In genomic region chr6:32973144-32973854, GRCh38 we compare ENCODE assay signal across 8 cellular contexts. TPM values are rescaled to one million over a fixed set of nuclear protein-coding genes. Genes with fewer than 3 reads are reported as not detected.
A peak's percentile ranks its signal among the peaks of the same experiment; 100 is the strongest.
DNase-seq lines count a peak whose midpoint lies in the region; ATAC-seq and TF ChIP-seq lines count a peak whose summit lies in the region.

No MANE protein-coding gene starts in this region.

- H3K27ac ChIP-seq in 22Rv1 (peak overlapping the region; percentile 100), GM23248 (peak overlapping the region; percentile 67), SU-DHL-6 (ENCODE audit: low read depth, low read length) (peak overlapping the region; percentile 97)

- no peak for ATAC-seq in stimulated activated naive B cell treated with anti-CD40 and anti-IgM and Interleukin-4, amounts not matched to agents 10 μg/mL and 1 μg/mL and 100 μg/mL, for 72 hours (replicated peaks)
- no peak for ATAC-seq in GM18517 (IDR thresholded peaks at IDR 0.05; ENCODE audit: unreplicated experiment)

- WGBS in GM23248 (ENCODE audit: low coverage in 1 of 2, low lambda C conversion rate in 2 of 2, missing lambda C conversion rate in 2 of 2), 2 experiments = 0 to 2% methylated on average over 22 of the region's 22 CpGs

- peaks cover 32 to 53% of the 10 kb centered on the region in 2 donors for H3K4me1 Mint-ChIP-seq in stimulated activated naive B cell treated with anti-CD40 and anti-IgM and Interleukin-4, amounts not matched to agents 10 μg/mL and 1 μg/mL and 100 μg/mL, for 72 hours

- H3K36me3 ChIP-seq in GM23248 (ENCODE audit: low read depth) = peaks cover 58% of the 10 kb centered on the region
- peaks cover 63% of the 10 kb centered on the region for H3K36me3 ChIP-seq in SU-DHL-6 (ENCODE audit: low read length)

- peaks cover 46% of the 10 kb centered on the region for H4K20me1 ChIP-seq in GM23248 (ENCODE audit: insufficient read depth)
- peaks cover 52% of the 10 kb centered on the region for H4K20me1 ChIP-seq in SU-DHL-6 (ENCODE audit: low read depth, low read length)

- H3K4me3 Mint-ChIP-seq in stimulated activated naive B cell treated with anti-CD40 and anti-IgM and Interleukin-4, amounts not matched to agents 10 μg/mL and 1 μg/mL and 100 μg/mL, for 72 hours = peak overlapping the region; percentile 89 to 97

- in situ Hi-C loops in GM23248 (cut with MboI) = no loop called here

- peaks cover 63% of the 10 kb centered on the region for H3K79me2 ChIP-seq in GM23248 (ENCODE audit: insufficient read depth)
- H3K79me2 ChIP-seq in SU-DHL-6 (ENCODE audit: insufficient read depth, low read length) = peaks cover 75% of the 10 kb centered on the region

- H3K9me3 ChIP-seq in GM23248 (ENCODE audit: low read depth) = no peaks in the 10 kb centered on the region
- no peaks in the 10 kb centered on the region for H3K9me3 ChIP-seq in SU-DHL-6 (ENCODE audit: insufficient read depth, low read length)

- H3K4me1 ChIP-seq in GM23248 (ENCODE audit: insufficient read depth) = peaks cover 10% of the 10 kb centered on the region

- peak; percentile 75 for DNase-seq in GM23248
- DNase-seq in central memory CD4-positive, alpha-beta T cell = peak; percentile 59
- peak; percentile 48 for DNase-seq in medulla oblongata (ENCODE audit: extremely low spot score)
- peak; percentile 46 for DNase-seq in stimulated activated naive B cell treated with anti-CD40 and anti-IgM and Interleukin-4, amounts not matched to agents 10 μg/mL and 1 μg/mL and 100 μg/mL, for 72 hours
- DNase-seq in 8988T = no peak

- H2AFZ ChIP-seq in GM23248 (no peak overlapping the region), SU-DHL-6 (ENCODE audit: low read depth, low read length, severe bottlenecking) (no peak overlapping the region)

- no peaks in the 10 kb centered on the region for H3K9me3 Mint-ChIP-seq in stimulated activated naive B cell treated with anti-CD40 and anti-IgM and Interleukin-4, amounts not matched to agents 10 μg/mL and 1 μg/mL and 100 μg/mL, for 72 hours

- peaks cover 77 to 99% of the 10 kb centered on the region in 2 donors for H3K36me3 Mint-ChIP-seq in stimulated activated naive B cell treated with anti-CD40 and anti-IgM and Interleukin-4, amounts not matched to agents 10 μg/mL and 1 μg/mL and 100 μg/mL, for 72 hours

- H3K27me3 Mint-ChIP-seq in stimulated activated naive B cell treated with anti-CD40 and anti-IgM and Interleukin-4, amounts not matched to agents 10 μg/mL and 1 μg/mL and 100 μg/mL, for 72 hours = no peaks in the 10 kb centered on the region

- H3K9ac ChIP-seq in GM23248 (peak overlapping the region; percentile 92), SU-DHL-6 (ENCODE audit: low read length) (peak overlapping the region; percentile 80)

- no peaks in the 10 kb centered on the region for H3K9me2 ChIP-seq in GM23248 (ENCODE audit: insufficient read depth)
- no peaks in the 10 kb centered on the region for H3K9me2 ChIP-seq in SU-DHL-6 (replicated peaks; ENCODE audit: insufficient read depth, low read length)

- H3K4me2 ChIP-seq in GM23248 (ENCODE audit: unreplicated experiment) (peak overlapping the region; percentile 87), SU-DHL-6 (ENCODE audit: low read depth, low read length, poor library complexity, severe bottlenecking) (peak overlapping the region; percentile 73)

- TF ChIP-seq CTCF in 22Rv1 (IDR thresholded peaks at IDR 0.05) = no peak
- TF ChIP-seq CTCF in SU-DHL-6 (IDR thresholded peaks at IDR 0.05; ENCODE audit: insufficient read depth, low read length, poor library complexity, severe bottlenecking) = no peak

- H3K27me3 ChIP-seq in GM23248 (replicated peaks; ENCODE audit: insufficient read depth) (no peaks in the 10 kb centered on the region), SU-DHL-6 (ENCODE audit: low read length) (no peaks in the 10 kb centered on the region)

- H3F3A ChIP-seq in GM23248 (ENCODE audit: insufficient read depth) (peaks cover 61% of the 10 kb centered on the region), SU-DHL-6 (ENCODE audit: insufficient read depth) (peaks cover 84% of the 10 kb centered on the region)

- H3K4me3 ChIP-seq in GM23248 (peak overlapping the region; percentile 92), SU-DHL-6 (ENCODE audit: insufficient read depth, low read length, poor library complexity, severe bottlenecking) (peak overlapping the region; percentile 86)

- peak overlapping the region; percentile 100 for H3K27ac Mint-ChIP-seq in stimulated activated naive B cell treated with anti-CD40 and anti-IgM and Interleukin-4, amounts not matched to agents 10 μg/mL and 1 μg/mL and 100 μg/mL, for 72 hours

RNA-seq across cellular contexts. Expression of gene BRD2, which starts 4.9 kb away (rescaled TPM):
- 85.4 and 95.7 TPM in 2 replicates for total RNA-seq in GM23248 (2014; rRNA removed; shearing (Covaris generic))
- polyA plus RNA-seq in GM23248 (2016; fragmentation: Nextera tagmentation; extraction: Ambion mirVana) = 99.9 and 105 TPM in 2 replicates

RNA-seq across cellular contexts. Expression of gene HLA-DMA, which starts 20.4 kb away (rescaled TPM):
- total RNA-seq in GM23248 (2014; rRNA removed; shearing (Covaris generic)) = 1.1 and 6.3 TPM in 2 replicates
- polyA plus RNA-seq in GM23248 (2016; fragmentation: Nextera tagmentation; extraction: Ambion mirVana) = 5.6 and 6.2 TPM in 2 replicates

RNA-seq across cellular contexts. Expression of gene HLA-DMB, which starts 32.5 kb away (rescaled TPM):
- not detected in 2 replicates for total RNA-seq in GM23248 (2014; rRNA removed; shearing (Covaris generic))
- polyA plus RNA-seq in GM23248 (2016; fragmentation: Nextera tagmentation; extraction: Ambion mirVana) = 0.46 TPM in 1 of 2 replicates, not detected in the other

RNA-seq across cellular contexts. Expression of gene HLA-DOA, which starts 36.1 kb away (rescaled TPM):
- total RNA-seq in GM23248 (2014; rRNA removed; shearing (Covaris generic)) = not detected in 2 replicates
- polyA plus RNA-seq in GM23248 (2016; fragmentation: Nextera tagmentation; extraction: Ambion mirVana) = 0.18 TPM in 1 of 2 replicates, not detected in the other
